Comparison of ENCODE assay signal across 8 cellular contexts in the genomic region with DNA sequence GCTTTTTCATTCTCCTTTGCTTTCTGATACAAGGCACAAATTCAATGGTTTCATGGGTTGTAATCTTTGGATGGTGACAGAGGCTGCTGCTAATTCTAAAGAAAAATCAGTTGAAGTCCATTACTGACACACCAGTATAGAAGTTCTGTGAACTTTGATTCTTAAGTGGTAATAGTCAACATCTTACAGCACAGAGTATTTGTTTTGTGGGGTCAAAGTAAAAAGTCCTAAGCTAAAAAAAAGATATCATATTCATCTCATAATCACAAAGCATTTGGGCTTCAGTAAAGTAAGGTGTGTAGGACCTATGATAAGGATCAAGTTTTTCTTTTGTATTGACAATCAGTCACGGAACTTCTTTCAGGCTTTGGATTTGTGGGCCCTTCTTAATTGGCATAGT. TPM values are rescaled to one million over a fixed set of nuclear protein-coding genes. Genes with fewer than 3 reads are reported as not detected.
DNase-seq lines count a peak whose midpoint lies in the region; ATAC-seq and TF ChIP-seq lines count a peak whose summit lies in the region.

No MANE protein-coding gene starts in this region.

- no peaks in the 10 kb centered on the region for H3K36me3 ChIP-seq in adipocyte (ENCODE audit: control insufficient read depth, insufficient read depth, low read length, severe bottlenecking)

- CTCF ChIA-PET in activated naive CD4-positive, alpha-beta T cell treated with anti-CD3 and anti-CD28 coated beads, Interleukin-2, amount 10 ng/mL, durations not matched to agents 7 days and 5 days (lab: Charles Lee) = interaction anchor here (0.9 to 1.5 kb wide), 2 partner anchors 11 to 19 kb away, joined by 3 read pairs; no protein-coding TSS in a partner anchor

- H3K9ac ChIP-seq in adipocyte (ENCODE audit: low read length) = no peak overlapping the region

- peak overlapping the region; percentile 96 for H3K4me3 ChIP-seq in adipocyte (ENCODE audit: low read length)

- peak overlapping the region; percentile 88 for H3K4me3 Mint-ChIP-seq in activated naive CD4-positive, alpha-beta T cell treated with anti-CD3 and anti-CD28 coated beads, Interleukin-2, amount 10 ng/mL, durations not matched to agents 7 days and 5 days
- H3K4me3 Mint-ChIP-seq in mesothelial cell of epicardium = peak overlapping the region; percentile 85
- peak overlapping the region; percentile 94 for H3K4me3 Mint-ChIP-seq in type B pancreatic cell

- ATAC-seq in GM21360 (IDR thresholded peaks at IDR 0.05; ENCODE audit: unreplicated experiment) = no peak
- ATAC-seq in HG03378 (IDR thresholded peaks at IDR 0.05; ENCODE audit: unreplicated experiment) = no peak

- H3K4me1 ChIP-seq in adipocyte (ENCODE audit: control insufficient read depth, insufficient read depth, low read length) = peaks cover 17% of the 10 kb centered on the region

- peaks cover 54% of the 10 kb centered on the region for H3K4me1 Mint-ChIP-seq in activated naive CD4-positive, alpha-beta T cell treated with anti-CD3 and anti-CD28 coated beads, Interleukin-2, amount 10 ng/mL, durations not matched to agents 7 days and 5 days
- H3K4me1 Mint-ChIP-seq in mesothelial cell of epicardium = peaks cover 36% of the 10 kb centered on the region
- H3K4me1 Mint-ChIP-seq in type B pancreatic cell (ENCODE audit: unreplicated experiment) = peaks cover 32% of the 10 kb centered on the region

- no peaks in the 10 kb centered on the region for H3K9me3 Mint-ChIP-seq in activated naive CD4-positive, alpha-beta T cell treated with anti-CD3 and anti-CD28 coated beads, Interleukin-2, amount 10 ng/mL, durations not matched to agents 7 days and 5 days
- peaks cover 3% of the 10 kb centered on the region for H3K9me3 Mint-ChIP-seq in mesothelial cell of epicardium
- no peaks in the 10 kb centered on the region for H3K9me3 Mint-ChIP-seq in type B pancreatic cell

- peaks cover 30% of the 10 kb centered on the region for H3K36me3 Mint-ChIP-seq in activated naive CD4-positive, alpha-beta T cell treated with anti-CD3 and anti-CD28 coated beads, Interleukin-2, amount 10 ng/mL, durations not matched to agents 7 days and 5 days
- peaks cover 17% of the 10 kb centered on the region for H3K36me3 Mint-ChIP-seq in mesothelial cell of epicardium
- peaks cover 21% of the 10 kb centered on the region for H3K36me3 Mint-ChIP-seq in type B pancreatic cell

- peak overlapping the region; percentile 94 for H3K27ac Mint-ChIP-seq in activated naive CD4-positive, alpha-beta T cell treated with anti-CD3 and anti-CD28 coated beads, Interleukin-2, amount 10 ng/mL, durations not matched to agents 7 days and 5 days
- H3K27ac Mint-ChIP-seq in mesothelial cell of epicardium (peak overlapping the region; percentile 96), type B pancreatic cell (peak overlapping the region; percentile 95)

- H3K9me3 ChIP-seq in adipocyte (ENCODE audit: control insufficient read depth, low read length) = no peaks in the 10 kb centered on the region

- no peak for TF ChIP-seq CTCF in mesothelial cell of epicardium (IDR thresholded peaks at IDR 0.05; ENCODE audit: unreplicated experiment)
- TF ChIP-seq CTCF in type B pancreatic cell (conservative IDR thresholded peaks at IDR 0.05) = no peak

- no peaks in the 10 kb centered on the region for H3K27me3 Mint-ChIP-seq in activated naive CD4-positive, alpha-beta T cell treated with anti-CD3 and anti-CD28 coated beads, Interleukin-2, amount 10 ng/mL, durations not matched to agents 7 days and 5 days
- H3K27me3 Mint-ChIP-seq in mesothelial cell of epicardium (ENCODE audit: low read depth) (no peaks in the 10 kb centered on the region), type B pancreatic cell (no peaks in the 10 kb centered on the region)

- no peaks in the 10 kb centered on the region for H3K27me3 ChIP-seq in adipocyte (replicated peaks; ENCODE audit: control insufficient read depth, insufficient read depth, low read length)

- DNase-seq in activated naive CD4-positive, alpha-beta T cell treated with anti-CD3 and anti-CD28 coated beads, Interleukin-2, amount 10 ng/mL, durations not matched to agents 7 days and 5 days = no peak
- no peak for DNase-seq in activated naive CD4-positive, alpha-beta T cell treated with anti-CD3 and anti-CD28 coated beads, Interleukin-2, amount 50 U/mL, for 16 hours
- no peak for DNase-seq in adipocyte (ENCODE audit: low read depth)
- DNase-seq in mesothelial cell of epicardium (ENCODE audit: low spot score in 2 of 2, unreplicated experiment in 2 of 2) = no peak
- DNase-seq in type B pancreatic cell (ENCODE audit: extremely low spot score, unreplicated experiment) = no peak
- no peak for DNase-seq in Kasumi-1 (lab: John Stamatoyannopoulos, UW)

RNA-seq across cellular contexts. Expression of a gene that starts 1.1 kb away (rescaled TPM):
- 7.4 to 9.0 TPM (median 7.5 TPM) in 3 replicates for total RNA-seq in mesothelial cell of epicardium
- total RNA-seq in type B pancreatic cell (ENCODE audit: low replicate concordance) = 8.4 and 11.4 TPM in 2 replicates

RNA-seq across cellular contexts. Expression of a gene that starts 1.2 kb away (rescaled TPM):
- total RNA-seq in mesothelial cell of epicardium (9.8 to 11.3 TPM (median 11.0 TPM) in 3 replicates), type B pancreatic cell (ENCODE audit: low replicate concordance) (5.7 and 13.8 TPM in 2 replicates)
